In genomic region chr17:41329279-41329925, GRCh38 we compare ENCODE assay signal across 9 cellular contexts. TPM values are rescaled to one million over a fixed set of nuclear protein-coding genes. Genes with fewer than 3 reads are reported as not detected.
DNase-seq lines count a peak whose midpoint lies in the region; ATAC-seq and TF ChIP-seq lines count a peak whose summit lies in the region.
"Had no signal": no experiment of that assay in that cellular context is flagged by ENCODE, and none has a peak within 500 bp of the region (broad histone marks: within the 10 kb centered on the region; RNA-seq: fewer than 3 reads in every experiment).

No MANE protein-coding gene starts in this region.

- TF ChIP-seq CTCF in epithelial cell of proximal tubule (conservative IDR thresholded peaks at IDR 0.05; ENCODE audit: low read depth, low read length), result peak; percentile 85
- peak; percentile 72 for TF ChIP-seq CTCF in neural progenitor cell (IDR thresholded peaks at IDR 0.05)

- peaks cover 3% of the 10 kb centered on the region for H3K27me3 Mint-ChIP-seq in neural progenitor cell (ENCODE audit: insufficient read depth, low read depth)

- H3K79me2 ChIP-seq in neural progenitor cell (ENCODE audit: low read depth), result no peaks in the 10 kb centered on the region

- peaks cover 6% of the 10 kb centered on the region for H3K4me1 Mint-ChIP-seq in neural progenitor cell

- 0 out of 2 replicates have a peak, but pooled peaks cover 5% of the 10 kb centered on the region for H3K4me1 ChIP-seq in SJSA1 (replicated peaks)
- no peaks in the 10 kb centered on the region for H3K4me1 ChIP-seq in neural progenitor cell

- H3K27me3 ChIP-seq in SJSA1 (replicated peaks), result no peaks in the 10 kb centered on the region
- no peaks in the 10 kb centered on the region for H3K27me3 ChIP-seq in neural progenitor cell

- no peak overlapping the region for H2AFZ ChIP-seq in neural progenitor cell (replicated peaks)

- H3F3A ChIP-seq in neural progenitor cell (ENCODE audit: low read depth), result no peaks in the 10 kb centered on the region

- H3K36me3 ChIP-seq in SJSA1, result no peaks in the 10 kb centered on the region
- H3K36me3 ChIP-seq in neural progenitor cell, result no peaks in the 10 kb centered on the region

- H3K4me3 ChIP-seq in SJSA1, result no peak overlapping the region
- H3K4me3 ChIP-seq in epithelial cell of proximal tubule (ENCODE audit: low read depth, low read length), result no peak overlapping the region
- no peak overlapping the region for H3K4me3 ChIP-seq in neural progenitor cell

- no peak overlapping the region for H3K4me3 Mint-ChIP-seq in neural progenitor cell

- no peaks in the 10 kb centered on the region for H3K9me3 ChIP-seq in SJSA1 (replicated peaks)
- no peaks in the 10 kb centered on the region for H3K9me3 ChIP-seq in neural progenitor cell (ENCODE audit: low read depth)

- H3K4me2 ChIP-seq in neural progenitor cell, result no peak overlapping the region

- no peak for ATAC-seq in GM18868 (IDR thresholded peaks at IDR 0.05; ENCODE audit: unreplicated experiment)
- no peak for ATAC-seq in GM18867 (IDR thresholded peaks at IDR 0.05; ENCODE audit: unreplicated experiment)

- DNase-seq in DMS53 (lab: John Stamatoyannopoulos, UW) (peak; percentile 82), HS-5 (ENCODE audit: low read depth) (peak; percentile 14), SJSA1 (ENCODE audit: low read depth in 1 of 2, low spot score in 2 of 2) (peak; percentile 36 to 73), epithelial cell of proximal tubule (ENCODE audit: low read depth) (peak; percentile 13), neural progenitor cell (ENCODE audit: low spot score) (peak; percentile 68), mesenteric fat pad (ENCODE audit: low spot score) (no peak)

- H3K27ac ChIP-seq in SJSA1 (no peak overlapping the region), neural progenitor cell (no peak overlapping the region)

- H3K9ac ChIP-seq in neural progenitor cell, result no peak overlapping the region

- no peaks in the 10 kb centered on the region for H3K9me3 Mint-ChIP-seq in neural progenitor cell

- H3K36me3 Mint-ChIP-seq in neural progenitor cell, result no peaks in the 10 kb centered on the region

- no peaks in the 10 kb centered on the region for H4K20me1 ChIP-seq in neural progenitor cell (ENCODE audit: low read depth)

- no peak overlapping the region for H3K27ac Mint-ChIP-seq in neural progenitor cell

RNA-seq across cellular contexts. Expression of gene KRTAP17-1, which starts 13.9 kb away (rescaled TPM):
- total RNA-seq in SJSA1 (2014; rRNA removed; shearing (Covaris generic)), result not detected in 2 replicates
- total RNA-seq in epithelial cell of proximal tubule (not detected in 2 replicates), neural progenitor cell (ENCODE audit: low replicate concordance) (not detected in 2 replicates), mesenteric fat pad (not detected)
- total RNA-seq: right cardiac atrium had no signal

RNA-seq across cellular contexts. Expression of gene KRTAP16-1, which starts 20.3 kb away (rescaled TPM):
- total RNA-seq in SJSA1 (2014; rRNA removed; shearing (Covaris generic)), result not detected in 2 replicates
- total RNA-seq in epithelial cell of proximal tubule (not detected in 2 replicates), neural progenitor cell (ENCODE audit: low replicate concordance) (not detected in 2 replicates), mesenteric fat pad (not detected)
- total RNA-seq: right cardiac atrium had no signal

RNA-seq across cellular contexts. Expression of gene KRT33A, which starts 21.2 kb away (rescaled TPM):
- total RNA-seq in SJSA1 (2014; rRNA removed; shearing (Covaris generic)), result not detected in 2 replicates
- total RNA-seq in epithelial cell of proximal tubule (not detected in 2 replicates), neural progenitor cell (ENCODE audit: low replicate concordance) (not detected in 2 replicates), mesenteric fat pad (not detected)
- total RNA-seq: right cardiac atrium had no signal

RNA-seq across cellular contexts. Expression of gene KRTAP29-1, which starts 26.8 kb away (rescaled TPM):
- total RNA-seq in SJSA1 (2014; rRNA removed; shearing (Covaris generic)), result not detected in 2 replicates
- not detected in 2 replicates for total RNA-seq in epithelial cell of proximal tubule
- not detected in 2 replicates for total RNA-seq in neural progenitor cell (ENCODE audit: low replicate concordance)
- not detected for total RNA-seq in mesenteric fat pad
- total RNA-seq: right cardiac atrium had no signal

RNA-seq across cellular contexts. Expression of gene KRT33B, which starts 40.2 kb away (rescaled TPM):
- total RNA-seq in SJSA1 (2014; rRNA removed; shearing (Covaris generic)), result 0.21 and 0.72 TPM in 2 replicates
- total RNA-seq in epithelial cell of proximal tubule (0.29 TPM in 2 replicates), neural progenitor cell (ENCODE audit: low replicate concordance) (not detected in 2 replicates), mesenteric fat pad (not detected)
- total RNA-seq: right cardiac atrium had no signal
